Comparison of ENCODE assay signal across 1 cellular context in genomic region chr10:33335550-33335799, GRCh38.
TF ChIP-seq lines count a peak whose summit lies in the region.

No MANE protein-coding gene starts in this region.

TF ChIP-seq in HEK293, 187 proteins besides CTCF, POLR2A, EP300 and RAD21 (continued from another document):
- TF ChIP-seq ZBTB26 (tag by site-specific recombination; optimal IDR thresholded peaks at IDR 0.05) (peak; percentile 80), ZNF449 (tag by site-specific recombination; IDR thresholded peaks at IDR 0.05) (peak; percentile 63)
